ENCODE assay signal across 22 cellular contexts in the genomic region with DNA sequence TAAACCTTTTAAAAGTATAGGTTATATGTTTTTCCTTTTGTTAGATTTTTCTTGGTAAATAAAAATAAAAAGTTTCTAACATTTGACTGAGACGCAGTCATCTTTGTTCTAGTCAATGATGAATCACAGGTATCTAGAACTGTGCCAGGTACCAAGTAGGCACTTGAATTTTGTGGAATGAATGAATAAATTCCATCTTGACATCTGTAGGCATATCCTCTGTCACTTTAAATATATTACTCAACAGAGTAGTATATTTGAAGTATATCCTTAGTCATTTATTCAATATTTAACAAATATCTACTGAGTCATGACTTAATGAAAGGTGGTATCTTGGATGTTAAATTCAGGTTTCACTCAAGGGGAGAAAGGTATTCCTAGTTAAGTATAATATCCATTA.
DNase-seq lines count a peak whose midpoint lies in the region; ATAC-seq, FAIRE-seq and TF ChIP-seq lines count a peak whose summit lies in the region.
"Had no signal": no experiment of that assay in that cellular context is flagged by ENCODE, and none has a peak within 500 bp of the region (broad histone marks: within the 10 kb centered on the region; RNA-seq: fewer than 3 reads in every experiment).

No MANE protein-coding gene starts in this region.

- ATAC-seq in A549 (no peak; a peak in 1 of 6 replicates), GM21360 (IDR thresholded peaks at IDR 0.05; ENCODE audit: unreplicated experiment) (no peak)
- ATAC-seq: CD8-positive, alpha-beta T cell; GM23338; K562 had no signal

- no peak for TF ChIP-seq POLR2A in A549 (IDR thresholded peaks at IDR 0.05; ENCODE audit: low read length)

- FAIRE-seq in A549 (lab: Jason Lieb, UNC) (no peak), RCC 7860 (lab: Jason Lieb, UNC) (peak; percentile 85), bronchial epithelial cell (lab: Jason Lieb, UNC) (no peak), frontal cortex (lab: Jason Lieb, UNC) (peak; percentile 36)
- FAIRE-seq: H54, HTR-8/SVneo, K562 had no signal

- TF ChIP-seq RAD21 in A549 (conservative IDR thresholded peaks at IDR 0.05 in 1 of 2, IDR thresholded peaks at IDR 0.05 in 1 of 2): no peak

- no peak overlapping the region for H3K27ac ChIP-seq in A549
- H3K27ac ChIP-seq: BLaER1 treated with 17β-estradiol and CSF1 and Interleukin-3, amounts not matched to agents 10 nM and 100 nM; HL-60 had no signal

- CTCF ChIA-PET in A549 (lab: Yijun Ruan, JAX): no interaction called here

- H3K36me3 ChIP-seq in bronchial epithelial cell (ENCODE audit: control insufficient read depth, insufficient read depth, low read length): no peaks in the 10 kb centered on the region
- H3K36me3 ChIP-seq: BLaER1 treated with 17β-estradiol and CSF1 and Interleukin-3, amounts not matched to agents 10 nM and 100 nM had no signal

- H3K27me3 ChIP-seq in bronchial epithelial cell (ENCODE audit: control insufficient read depth, insufficient read depth, low read length): no peaks in the 10 kb centered on the region
- H3K27me3 ChIP-seq: BLaER1 treated with 17β-estradiol and CSF1 and Interleukin-3, amounts not matched to agents 10 nM and 100 nM had no signal

- H3K4me2 ChIP-seq in A549: peak overlapping the region; percentile 2; the same call in 1 of the 3 replicates
- H3K4me2 ChIP-seq: BLaER1 treated with 17β-estradiol and CSF1 and Interleukin-3, amounts not matched to agents 10 nM and 100 nM; GM23338 had no signal

- TF ChIP-seq EP300 in A549 (IDR thresholded peaks at IDR 0.05): no peak

- H3K4me3 ChIP-seq in A549 (no peak overlapping the region), bronchial epithelial cell (ENCODE audit: low read depth, low read length) (no peak overlapping the region)
- H3K4me3 ChIP-seq: BLaER1 treated with 17β-estradiol and CSF1 and Interleukin-3, amounts not matched to agents 10 nM and 100 nM; GM23338; K562 had no signal

- no peaks in the 10 kb centered on the region for H3K9me3 ChIP-seq in A549

- TF ChIP-seq CTCF in A549 (IDR thresholded peaks at IDR 0.05) (no peak), bronchial epithelial cell (IDR thresholded peaks at IDR 0.05; ENCODE audit: insufficient read depth, low read length, severe bottlenecking) (no peak)

- POLR2A ChIA-PET in A549 (lab: Yijun Ruan, JAX): no interaction called here

- DNase-seq in A549 (ENCODE audit: low read depth in 1 of 2, low spot score in 1 of 2) (no peak), RCC 7860 (ENCODE audit: low spot score) (peak; percentile 29), bronchial epithelial cell (ENCODE audit: low read depth) (peak; percentile 90), frontal cortex (ENCODE audit: low spot score in 2 of 2) (no peak), SHP77 treated with DMSO at 0.1 percent for 48 hours (lab: John Stamatoyannopoulos, UW) (no peak), NCI-H2107 treated with DMSO at 0.1 percent for 48 hours (lab: John Stamatoyannopoulos, UW; ENCODE audit: unreplicated experiment) (no peak)
- DNase-seq in stimulated activated naive CD4-positive, alpha-beta T cell (lab: John Stamatoyannopoulos, UW): no peak
- DNase-seq: 8988T; Calu3; CD8-positive, alpha-beta T cell; DMS 273 treated with DMSO at 0.1 percent for 48 hours; DMS79; GDM1; HCEC 1CT; IMR-90 had no signal

- H3K4me1 ChIP-seq in A549: peaks cover 17% of the 10 kb centered on the region; the same call in 1 of the 3 replicates
- H3K4me1 ChIP-seq: BLaER1 treated with 17β-estradiol and CSF1 and Interleukin-3, amounts not matched to agents 10 nM and 100 nM had no signal

- 20% methylated on average over 1 of the region's 1 CpG for WGBS in A549 (ENCODE audit: missing lambda C conversion rate)

TF ChIP-seq in A549, 52 proteins besides CTCF, POLR2A, EP300 and RAD21:
- TF ChIP-seq CEBPB (IDR thresholded peaks at IDR 0.05) (peak in 1 of 2 experiments; percentile 43; a peak in 1 of 4 replicates), GATA3 (IDR thresholded peaks at IDR 0.05; ENCODE audit: borderline replicate concordance) (peak; percentile 55; the same call in 1 of the 2 replicates), MAFK (IDR thresholded peaks at IDR 0.05; ENCODE audit: partially characterized antibody) (no peak)

Comparison
In these comparisons a context has a peak if more than half of its experiments do, and no peak if none do; other contexts are left out.
1. DNase-seq: peak in RCC 7860 (single experiment) and bronchial epithelial cell (single experiment); none in A549 (0 of 2), frontal cortex (0 of 2), SHP77 treated with DMSO at 0.1 percent for 48 hours (single experiment), NCI-H2107 treated with DMSO at 0.1 percent for 48 hours (single experiment) and stimulated activated naive CD4-positive, alpha-beta T cell (0 of 6).